ENCODE assay signal across 19 cellular contexts in the genomic region with DNA sequence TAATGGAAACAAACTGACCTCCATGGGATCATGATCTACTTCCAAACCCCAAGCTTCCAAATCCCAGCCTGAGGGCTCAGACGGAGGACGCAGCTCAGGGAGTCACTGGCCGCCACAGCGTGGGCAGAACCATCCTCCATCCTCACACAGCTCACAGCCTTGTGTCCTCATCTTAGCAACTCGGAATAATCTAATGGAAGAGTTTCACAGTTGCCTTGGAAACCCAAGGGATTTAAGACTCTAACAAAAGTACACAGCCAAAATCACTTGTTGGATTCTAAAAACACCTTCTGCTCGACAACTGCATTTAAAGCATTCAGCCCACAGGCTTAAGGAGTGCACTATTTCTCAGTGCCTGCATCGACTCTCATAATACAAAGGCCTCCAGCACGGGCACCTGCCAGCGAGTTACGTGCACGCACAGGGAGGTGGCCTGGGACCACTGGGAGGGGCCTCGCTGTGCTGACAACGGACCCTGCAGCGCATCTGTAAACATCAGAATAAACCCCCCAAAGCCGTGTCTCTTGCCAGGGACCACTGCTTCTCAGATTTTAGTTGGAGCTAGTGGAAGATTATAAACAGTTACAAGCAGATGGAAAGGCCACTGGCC. TPM values are rescaled to one million over a fixed set of nuclear protein-coding genes. Genes with fewer than 3 reads are reported as not detected.
DNase-seq lines count a peak whose midpoint lies in the region; ATAC-seq and TF ChIP-seq lines count a peak whose summit lies in the region.
"Had no signal": no experiment of that assay in that cellular context is flagged by ENCODE, and none has a peak within 500 bp of the region (broad histone marks: within the 10 kb centered on the region; RNA-seq: fewer than 3 reads in every experiment).

No MANE protein-coding gene starts in this region.

- no peak overlapping the region for H3K27ac Mint-ChIP-seq in endodermal cell
- H3K27ac Mint-ChIP-seq: memory B cell; stimulated activated memory B cell treated with anti-CD40 and anti-IgM and Interleukin-4, amounts not matched to agents 10 μg/mL and 1 μg/mL and 100 μg/mL, for 72 hours; T-helper 1 cell treated with Interleukin-12 subunit alpha and Interleukin-12 subunit beta and Interleukin-4 antibody, amounts not matched to agents 30 μg/mL and 1 μg/mL, for 36 hours had no signal

- H3K9me3 ChIP-seq in endodermal cell (ENCODE audit: control insufficient read depth, low read length) (no peaks in the 10 kb centered on the region), trophoblast cell (ENCODE audit: insufficient read depth, low read depth, low read length) (no peaks in the 10 kb centered on the region)
- H3K9me3 ChIP-seq: pancreas, SJSA1, testis had no signal

- no peak overlapping the region for H3K4me3 Mint-ChIP-seq in endodermal cell
- H3K4me3 Mint-ChIP-seq: memory B cell; stimulated activated memory B cell treated with anti-CD40 and anti-IgM and Interleukin-4, amounts not matched to agents 10 μg/mL and 1 μg/mL and 100 μg/mL, for 72 hours; T-helper 1 cell treated with Interleukin-12 subunit alpha and Interleukin-12 subunit beta and Interleukin-4 antibody, amounts not matched to agents 30 μg/mL and 1 μg/mL, for 36 hours had no signal

- no peaks in the 10 kb centered on the region for H3K4me1 ChIP-seq in endodermal cell (ENCODE audit: control insufficient read depth, insufficient read depth, low read length)
- H3K4me1 ChIP-seq in trophoblast cell (ENCODE audit: control insufficient read depth in 1 of 2, insufficient read depth in 2 of 2, low read length in 2 of 2), result no peaks in the 10 kb centered on the region
- H3K4me1 ChIP-seq: pancreas, SJSA1 had no signal

- no peak overlapping the region for H3K4me2 ChIP-seq in trophoblast cell (ENCODE audit: low read length)

- H3K27me3 ChIP-seq in endodermal cell (ENCODE audit: control insufficient read depth, insufficient read depth, low read length, poor library complexity, severe bottlenecking) (no peaks in the 10 kb centered on the region), trophoblast cell (ENCODE audit: insufficient read depth, low read length) (no peaks in the 10 kb centered on the region)
- H3K27me3 ChIP-seq: brain microvascular endothelial cell, pancreas, SJSA1, testis had no signal

- no peak overlapping the region for H4K8ac ChIP-seq in trophoblast cell (ENCODE audit: low read depth, low read length)

- H4K12ac ChIP-seq in trophoblast cell (ENCODE audit: low read depth, low read length), result no peak overlapping the region

- no peak overlapping the region for H3K9ac ChIP-seq in endodermal cell (ENCODE audit: extremely low read depth, low read length, poor library complexity, severe bottlenecking)
- no peak overlapping the region for H3K9ac ChIP-seq in trophoblast cell (ENCODE audit: low read length)

- peak overlapping the region; percentile 53 for H3K27ac ChIP-seq in endodermal cell (ENCODE audit: low read depth, low read length)
- H3K27ac ChIP-seq in trophoblast cell (ENCODE audit: low read depth, low read length), result no peak overlapping the region
- H3K27ac ChIP-seq: brain microvascular endothelial cell, pancreas, SJSA1 had no signal

- H3K79me1 ChIP-seq in trophoblast cell (ENCODE audit: low read length), result no peaks in the 10 kb centered on the region

- ATAC-seq in Right ventricle myocardium superior (ENCODE audit: poor library complexity) (no peak), Right ventricle myocardium inferior (no peak), HG03342 (IDR thresholded peaks at IDR 0.05; ENCODE audit: unreplicated experiment) (no peak)

- no peak overlapping the region for H4K91ac ChIP-seq in trophoblast cell (ENCODE audit: low read depth, low read length)

- H3K36me3 ChIP-seq in endodermal cell (ENCODE audit: control insufficient read depth, insufficient read depth, low read length) (peaks cover 11% of the 10 kb centered on the region), trophoblast cell (ENCODE audit: control insufficient read depth in 1 of 2, insufficient read depth in 2 of 2, low read length in 2 of 2) (peaks cover 19 to 20% of the 10 kb centered on the region in 2 experiments)
- H3K36me3 ChIP-seq: brain microvascular endothelial cell, SJSA1 had no signal

- no peak overlapping the region for H2BK5ac ChIP-seq in trophoblast cell (ENCODE audit: low read depth, low read length, poor library complexity)

- H2BK12ac ChIP-seq in trophoblast cell (ENCODE audit: low read length), result no peak overlapping the region

- DNase-seq in Right ventricle myocardium superior, result peak; percentile 35
- no peak for DNase-seq in Right ventricle myocardium inferior (ENCODE audit: missing footprints)
- DNase-seq in NCI-H2107 treated with DMSO at 0.1 percent for 48 hours (lab: John Stamatoyannopoulos, UW; ENCODE audit: unreplicated experiment), result peak; percentile 57
- DNase-seq in endodermal cell, result no peak
- no peak for DNase-seq in trophoblast cell
- no peak for DNase-seq in erythroblast (lab: John Stamatoyannopoulos, UW)
- no peak for DNase-seq in activated CD8-positive, alpha-beta memory T cell treated with anti-CD3 and anti-CD28 coated beads for 24 hours
- DNase-seq: GF-D8, kidney, NCI-H1092 treated with DMSO at 0.1 percent for 48 hours had no signal

- H2AK5ac ChIP-seq in trophoblast cell (ENCODE audit: low read length), result no peak overlapping the region

- no peaks in the 10 kb centered on the region for H3K79me2 ChIP-seq in trophoblast cell (ENCODE audit: control insufficient read depth, insufficient read depth, low read length, poor library complexity)

- TF ChIP-seq CTCF in endodermal cell (conservative IDR thresholded peaks at IDR 0.05), result no peak

- H3K4me3 ChIP-seq in endodermal cell (ENCODE audit: low read length) (no peak overlapping the region), trophoblast cell (ENCODE audit: low read depth, low read length) (peak overlapping the region; percentile 30)
- H3K4me3 ChIP-seq: pancreas, SJSA1, testis had no signal

- H3K27me3 Mint-ChIP-seq in endodermal cell (ENCODE audit: insufficient read depth), result no peaks in the 10 kb centered on the region
- H3K27me3 Mint-ChIP-seq: naive B cell had no signal

- H3K4me1 Mint-ChIP-seq in endodermal cell, result no peaks in the 10 kb centered on the region

- intact Hi-C loops in Right ventricle myocardium superior (cut with DNase I), result loop anchor here (5.0 kb wide), 1 partner anchor 77 kb away; a partner anchor contains a TSS
- intact Hi-C loops in Right ventricle myocardium inferior (cut with DNase I), result loop anchor here (5.0 kb wide), 2 partner anchors 43 to 47 kb away; a partner anchor contains a TSS

- WGBS in endodermal cell (ENCODE audit: insufficient coverage in 1 of 2, insufficient read length in 1 of 2), 2 experiments, result 84 to 86% methylated on average over 10 to 15 of the region's 15 CpGs
- no CpG with 5 or more reads among the region's 15 CpGs for WGBS in trophoblast cell (ENCODE audit: extremely low coverage, insufficient coverage, insufficient read length)

- H3K23ac ChIP-seq in trophoblast cell (ENCODE audit: low read length), result no peak overlapping the region

- no peaks in the 10 kb centered on the region for H3K9me3 Mint-ChIP-seq in endodermal cell
- H3K9me3 Mint-ChIP-seq: memory B cell; naive B cell; stimulated activated memory B cell treated with anti-CD40 and anti-IgM and Interleukin-4, amounts not matched to agents 10 μg/mL and 1 μg/mL and 100 μg/mL, for 72 hours; T-helper 1 cell treated with Interleukin-12 subunit alpha and Interleukin-12 subunit beta and Interleukin-4 antibody, amounts not matched to agents 30 μg/mL and 1 μg/mL, for 36 hours had no signal

- no peak for TF ChIP-seq POLR2A in erythroblast (IDR thresholded peaks at IDR 0.05; ENCODE audit: low read length)

- H3K18ac ChIP-seq in trophoblast cell (ENCODE audit: low read length), result no peak overlapping the region

- H2AFZ ChIP-seq in trophoblast cell (ENCODE audit: insufficient read depth, low read length, poor library complexity), result no peak overlapping the region

- H3K14ac ChIP-seq in trophoblast cell (ENCODE audit: low read length), result no peak overlapping the region

- no peak overlapping the region for H2BK120ac ChIP-seq in trophoblast cell (ENCODE audit: insufficient read depth, low read length, poor library complexity)

- no peak overlapping the region for H3K4ac ChIP-seq in trophoblast cell (ENCODE audit: low read depth, low read length)

- peaks cover 17% of the 10 kb centered on the region for H3K36me3 Mint-ChIP-seq in endodermal cell (ENCODE audit: low read depth)
- H3K36me3 Mint-ChIP-seq: memory B cell; naive B cell; stimulated activated memory B cell treated with anti-CD40 and anti-IgM and Interleukin-4, amounts not matched to agents 10 μg/mL and 1 μg/mL and 100 μg/mL, for 72 hours had no signal

RNA-seq across cellular contexts. Expression of a gene that starts 45.3 kb away (rescaled TPM):
- total RNA-seq in Right ventricle myocardium superior (13.5 TPM), Right ventricle myocardium inferior (13.8 TPM), endodermal cell (10 to 100 TPM; 24.9 to 25.9 TPM)
- polyA plus RNA-seq in endodermal cell (2013, experiment 1 of 2), result 8.4 TPM
- polyA plus RNA-seq in endodermal cell (2013, experiment 2 of 2), result 7.5 TPM
- polyA plus RNA-seq in trophoblast cell (2013), result 5.9 and 6.3 TPM in 2 replicates

RNA-seq across cellular contexts. Expression of a gene that starts 46.2 kb away (rescaled TPM):
- 95.0 TPM for total RNA-seq in Right ventricle myocardium superior
- 97.4 TPM for total RNA-seq in Right ventricle myocardium inferior
- 100 to 1,000 TPM in 1 of 2 donors, 10 to 100 TPM in 1; 69.3 to 108 TPM for total RNA-seq in endodermal cell
- 89.4 TPM for polyA plus RNA-seq in endodermal cell (2013, experiment 1 of 2)
- polyA plus RNA-seq in endodermal cell (2013, experiment 2 of 2), result 77.8 TPM
- 79.0 and 79.6 TPM in 2 replicates for polyA plus RNA-seq in trophoblast cell (2013)

RNA-seq across cellular contexts. Expression of a gene that starts 49.3 kb away (rescaled TPM):
- 1.6 TPM for total RNA-seq in Right ventricle myocardium superior
- total RNA-seq in Right ventricle myocardium inferior, result 1.6 TPM
- total RNA-seq in endodermal cell, result 10 to 100 TPM in 1 of 2 donors, 1 to 10 TPM in 1; 7.6 to 10.1 TPM
- polyA plus RNA-seq in endodermal cell (2013, experiment 1 of 2), result 10.0 TPM
- polyA plus RNA-seq in endodermal cell (2013, experiment 2 of 2), result 9.6 TPM
- polyA plus RNA-seq in trophoblast cell (2013), result 2.0 TPM in 2 replicates

Comparison
In these comparisons a context has a peak if more than half of its experiments do, and no peak if none do; other contexts are left out.
1. DNase-seq: peak in Right ventricle myocardium superior (single experiment) and NCI-H2107 treated with DMSO at 0.1 percent for 48 hours (single experiment); none in Right ventricle myocardium inferior (single experiment), endodermal cell (single experiment), trophoblast cell (0 of 2), erythroblast (0 of 2) and activated CD8-positive, alpha-beta memory T cell treated with anti-CD3 and anti-CD28 coated beads for 24 hours (single experiment).